27 cellular contexts compared by ENCODE assay signal in genomic region chr6:168413856-168414255, GRCh38. TPM values are rescaled to one million over a fixed set of nuclear protein-coding genes. Genes with fewer than 3 reads are reported as not detected.
"Had no signal": no experiment of that assay in that cellular context is flagged by ENCODE, and none has a peak within 500 bp of the region (broad histone marks: within the 10 kb centered on the region; RNA-seq: fewer than 3 reads in every experiment).

No MANE protein-coding gene starts in this region.

- H3K4me1 Mint-ChIP-seq: activated B cell treated with CpG ODN at 0.5 μM for 24 hours; activated CD4-positive, alpha-beta T cell treated with anti-CD3 and anti-CD28 coated beads, Interleukin-2, amount 10 ng/mL, durations not matched to agents 24 days and 14 days; activated naive CD4-positive, alpha-beta T cell treated with anti-CD3 and anti-CD28 coated beads, Interleukin-2, amount 10 ng/mL, durations not matched to agents 7 days and 5 days; activated naive CD8-positive, alpha-beta T cell treated with anti-CD3 and anti-CD28 coated beads for 36 hours; T-cell had no signal

- H3K36me3 Mint-ChIP-seq: activated naive CD4-positive, alpha-beta T cell treated with anti-CD3 and anti-CD28 coated beads, Interleukin-2, amount 10 ng/mL, durations not matched to agents 7 days and 5 days; activated naive CD8-positive, alpha-beta T cell treated with anti-CD3 and anti-CD28 coated beads for 36 hours; T-cell had no signal

- H3K4me3 Mint-ChIP-seq: activated B cell treated with CpG ODN at 0.5 μM for 24 hours; activated CD4-positive, alpha-beta T cell treated with anti-CD3 and anti-CD28 coated beads, Interleukin-2, amount 10 ng/mL, durations not matched to agents 24 days and 14 days; activated naive CD4-positive, alpha-beta T cell treated with anti-CD3 and anti-CD28 coated beads, Interleukin-2, amount 10 ng/mL, durations not matched to agents 7 days and 5 days; activated naive CD8-positive, alpha-beta T cell treated with anti-CD3 and anti-CD28 coated beads for 36 hours; T-cell had no signal

- H3K27ac Mint-ChIP-seq: activated B cell treated with CpG ODN at 0.5 μM for 24 hours; activated CD4-positive, alpha-beta T cell treated with anti-CD3 and anti-CD28 coated beads, Interleukin-2, amount 10 ng/mL, durations not matched to agents 24 days and 14 days; activated naive CD4-positive, alpha-beta T cell treated with anti-CD3 and anti-CD28 coated beads, Interleukin-2, amount 10 ng/mL, durations not matched to agents 7 days and 5 days; activated naive CD8-positive, alpha-beta T cell treated with anti-CD3 and anti-CD28 coated beads for 36 hours; activated T-helper 2 cell treated with anti-CD3 and anti-CD28 coated beads, Interferon-gamma antibody, Interleukin-2, Interleukin-4, amounts not matched to agents 10 μg/mL and 5 μg/mL and 100 μg/mL, durations not matched to agents 14 hours and 24 hours and 36 hours; T-cell had no signal

- H3K4me3 ChIP-seq: SK-N-MC had no signal

- H3K27me3 Mint-ChIP-seq: activated naive CD8-positive, alpha-beta T cell treated with anti-CD3 and anti-CD28 coated beads for 36 hours had no signal

- H3K9me3 Mint-ChIP-seq: activated B cell treated with CpG ODN at 0.5 μM for 24 hours; activated CD4-positive, alpha-beta T cell treated with anti-CD3 and anti-CD28 coated beads, Interleukin-2, amount 10 ng/mL, durations not matched to agents 24 days and 14 days; activated naive CD4-positive, alpha-beta T cell treated with anti-CD3 and anti-CD28 coated beads, Interleukin-2, amount 10 ng/mL, durations not matched to agents 7 days and 5 days; activated naive CD8-positive, alpha-beta T cell treated with anti-CD3 and anti-CD28 coated beads for 36 hours; activated T-helper 2 cell treated with anti-CD3 and anti-CD28 coated beads, Interferon-gamma antibody, Interleukin-2, Interleukin-4, amounts not matched to agents 10 μg/mL and 5 μg/mL and 100 μg/mL, durations not matched to agents 14 hours and 24 hours and 36 hours; T-cell had no signal

- H3K27ac ChIP-seq: SK-N-MC had no signal

- DNase-seq: activated B cell treated with CpG ODN at 0.5 μM for 24 hours; activated CD4-positive, alpha-beta T cell treated with anti-CD3 and anti-CD28 coated beads for 1 hour; activated CD4-positive, alpha-beta T cell treated with anti-CD3 and anti-CD28 coated beads, Interleukin-2, amount 10 ng/mL, durations not matched to agents 24 days and 14 days; activated CD4-positive, alpha-beta T cell treated with anti-CD3 and anti-CD28 coated beads, Interleukin-2, amount 50 U/mL, for 48 hours; activated gamma-delta T cell treated with Interleukin-2 at 50 U/mL for 16 hours; activated naive CD4-positive, alpha-beta T cell treated with anti-CD3 and anti-CD28 coated beads, Interleukin-2, amount 10 ng/mL, durations not matched to agents 7 days and 5 days; activated naive CD8-positive, alpha-beta T cell treated with anti-CD3 and anti-CD28 coated beads for 36 hours; activated T-cell treated with anti-CD3 and anti-CD28 coated beads for 4 hours; activated T-cell treated with anti-CD3 and anti-CD28 coated beads, Interleukin-2, amount 50 U/mL, for 48 hours; KG1; NCI-H1092; NCI-H1417; NCI-H1930; NCI-H2107; NCI-H2171 treated with DMSO at 0.1 percent for 48 hours; NCI-H345; NCI-H510A; NCI-H526 treated with DMSO at 0.1 percent for 48 hours; NCI-H82; T-cell; T-helper 2 cell; T1000 had no signal

RNA-seq across cellular contexts. Expression of gene SMOC2, which starts 27.1 kb away (rescaled TPM):
- total RNA-seq: activated B cell treated with CpG ODN at 0.5 μM for 24 hours; activated CD4-positive, alpha-beta T cell treated with anti-CD3 and anti-CD28 coated beads, Interleukin-2, amount 10 ng/mL, durations not matched to agents 24 days and 14 days; activated naive CD8-positive, alpha-beta T cell treated with anti-CD3 and anti-CD28 coated beads for 36 hours; activated T-helper 2 cell treated with anti-CD3 and anti-CD28 coated beads, Interferon-gamma antibody, Interleukin-2, Interleukin-4, amounts not matched to agents 10 μg/mL and 5 μg/mL and 100 μg/mL, durations not matched to agents 14 hours and 24 hours and 36 hours; LHCN-M2; OCI-LY7; RPMI7951 had no signal
